27 cellular contexts compared by ENCODE assay signal in the genomic region with DNA sequence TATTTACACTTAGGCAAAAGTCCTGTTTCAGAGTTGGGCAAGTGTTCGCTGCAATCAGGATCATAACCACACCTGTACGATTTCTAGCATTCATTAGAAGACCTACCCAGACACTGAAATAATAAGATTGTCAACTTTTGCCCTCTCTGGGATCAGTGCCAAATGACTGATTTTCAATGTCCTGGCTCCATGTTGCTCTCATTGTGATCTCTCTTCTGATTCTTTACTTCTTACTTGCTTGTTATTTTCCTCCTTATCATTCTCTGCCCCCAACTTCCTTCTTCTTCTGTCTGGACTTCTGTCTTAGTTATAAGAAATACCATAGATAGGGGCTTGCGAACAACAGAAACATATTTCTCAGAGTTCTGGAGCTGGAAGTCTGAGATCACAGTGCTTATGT.
"Had no signal": no experiment of that assay in that cellular context is flagged by ENCODE, and none has a peak within 500 bp of the region (broad histone marks: within the 10 kb centered on the region; RNA-seq: fewer than 3 reads in every experiment).

No MANE protein-coding gene starts in this region.

- H3K4me1 Mint-ChIP-seq: activated CD4-positive, alpha-beta memory T cell treated with anti-CD3 and anti-CD28 coated beads, Interleukin-2, amount 10 ng/mL, durations not matched to agents 7 days and 5 days; activated CD4-positive, alpha-beta T cell treated with anti-CD3 and anti-CD28 coated beads, Interleukin-2, amount 10 ng/mL, durations not matched to agents 24 days and 14 days; activated CD8-positive, alpha-beta memory T cell treated with anti-CD3 and anti-CD28 coated beads, Interleukin-2, amount 10 ng/mL, durations not matched to agents 7 days and 5 days; activated naive CD4-positive, alpha-beta T cell treated with anti-CD3 and anti-CD28 coated beads, Interleukin-2, amount 50 U/mL, for 24 hours; immature natural killer cell; nephron progenitor cell had no signal

- H3K36me3 Mint-ChIP-seq: activated CD8-positive, alpha-beta memory T cell treated with anti-CD3 and anti-CD28 coated beads, Interleukin-2, amount 10 ng/mL, durations not matched to agents 7 days and 5 days; activated naive CD4-positive, alpha-beta T cell treated with anti-CD3 and anti-CD28 coated beads, Interleukin-2, amount 50 U/mL, for 24 hours; immature natural killer cell had no signal

- H3K36me3 ChIP-seq: cardiac muscle cell, left ventricle myocardium inferior, thyroid gland, upper lobe of right lung had no signal

- H3K27ac Mint-ChIP-seq: activated CD4-positive, alpha-beta memory T cell treated with anti-CD3 and anti-CD28 coated beads, Interleukin-2, amount 10 ng/mL, durations not matched to agents 7 days and 5 days; activated CD4-positive, alpha-beta T cell treated with anti-CD3 and anti-CD28 coated beads, Interleukin-2, amount 10 ng/mL, durations not matched to agents 24 days and 14 days; activated CD8-positive, alpha-beta memory T cell treated with anti-CD3 and anti-CD28 coated beads, Interleukin-2, amount 10 ng/mL, durations not matched to agents 7 days and 5 days; activated naive CD4-positive, alpha-beta T cell treated with anti-CD3 and anti-CD28 coated beads, Interleukin-2, amount 50 U/mL, for 24 hours; activated T-helper 1 cell treated with anti-CD3 and anti-CD28 coated beads, Interleukin-12 subunit alpha, Interleukin-12 subunit beta, Interleukin-2, Interleukin-4 antibody, amounts not matched to agents 30 ng/mL and 10 ng/mL and 1 ng/mL, durations not matched to agents 14 hours and 24 hours and 36 hours; immature natural killer cell; nephron progenitor cell; T-helper 1 cell treated with Interleukin-12 subunit alpha and Interleukin-12 subunit beta and Interleukin-4 antibody, amounts not matched to agents 30 μg/mL and 1 μg/mL, for 36 hours had no signal

- DNase-seq: activated CD4-positive, alpha-beta memory T cell treated with anti-CD3 and anti-CD28 coated beads, Interleukin-2, amount 10 ng/mL, durations not matched to agents 7 days and 5 days; activated CD4-positive, alpha-beta T cell treated with anti-CD3 and anti-CD28 coated beads, Interleukin-2, amount 10 ng/mL, durations not matched to agents 24 days and 14 days; activated CD8-positive, alpha-beta memory T cell treated with anti-CD3 and anti-CD28 coated beads, Interleukin-2, amount 10 ng/mL, durations not matched to agents 7 days and 5 days; activated gamma-delta T cell treated with Interleukin-2 at 50 U/mL for 16 hours; anterior cingulate cortex; body of pancreas; effector CD8-positive, alpha-beta T cell; glutamatergic neuron; immature natural killer cell; kidney glomerular epithelial cell; left ventricle myocardium inferior; nephron progenitor cell; retina; stimulated activated CD4-positive, alpha-beta T cell treated with anti-CD3 and anti-CD28 coated beads, Interleukin-12 subunit alpha, Interleukin-12 subunit beta, amount 100 ng/mL, for 4 hours; stimulated activated CD4-positive, alpha-beta T cell treated with anti-CD3 and anti-CD28 coated beads, Interleukin-4, amount 100 ng/mL, for 4 hours; stimulated activated naive CD8-positive, alpha-beta T cell treated with anti-CD3 and anti-CD28 coated beads, Interleukin-15, Interleukin-2, amounts not matched to agents 100 U/mL and 50 U/mL, for 24 hours; T1000; thyroid gland; upper lobe of right lung had no signal

- H3K27me3 Mint-ChIP-seq: activated CD4-positive, alpha-beta memory T cell treated with anti-CD3 and anti-CD28 coated beads, Interleukin-2, amount 10 ng/mL, durations not matched to agents 7 days and 5 days; activated CD4-positive, alpha-beta T cell treated with anti-CD3 and anti-CD28 coated beads, Interleukin-2, amount 10 ng/mL, durations not matched to agents 24 days and 14 days; activated CD8-positive, alpha-beta memory T cell treated with anti-CD3 and anti-CD28 coated beads, Interleukin-2, amount 10 ng/mL, durations not matched to agents 7 days and 5 days; activated naive CD4-positive, alpha-beta T cell treated with anti-CD3 and anti-CD28 coated beads, Interleukin-2, amount 50 U/mL, for 24 hours had no signal

- H3K9me3 ChIP-seq: body of pancreas, left ventricle myocardium inferior, thyroid gland, upper lobe of right lung had no signal

- H3K4me1 ChIP-seq: body of pancreas, left ventricle myocardium inferior, upper lobe of right lung had no signal

- H3K79me2 ChIP-seq: hepatocyte had no signal

- H3K27me3 ChIP-seq: body of pancreas, cardiac muscle cell, hepatocyte, thyroid gland, upper lobe of right lung had no signal

- H3K4me3 Mint-ChIP-seq: activated CD4-positive, alpha-beta memory T cell treated with anti-CD3 and anti-CD28 coated beads, Interleukin-2, amount 10 ng/mL, durations not matched to agents 7 days and 5 days; activated CD4-positive, alpha-beta T cell treated with anti-CD3 and anti-CD28 coated beads, Interleukin-2, amount 10 ng/mL, durations not matched to agents 24 days and 14 days; activated CD8-positive, alpha-beta memory T cell treated with anti-CD3 and anti-CD28 coated beads, Interleukin-2, amount 10 ng/mL, durations not matched to agents 7 days and 5 days; activated naive CD4-positive, alpha-beta T cell treated with anti-CD3 and anti-CD28 coated beads, Interleukin-2, amount 50 U/mL, for 24 hours; activated T-helper 1 cell treated with anti-CD3 and anti-CD28 coated beads, Interleukin-12 subunit alpha, Interleukin-12 subunit beta, Interleukin-2, Interleukin-4 antibody, amounts not matched to agents 30 ng/mL and 10 ng/mL and 1 ng/mL, durations not matched to agents 14 hours and 24 hours and 36 hours; immature natural killer cell; nephron progenitor cell; T-helper 1 cell treated with Interleukin-12 subunit alpha and Interleukin-12 subunit beta and Interleukin-4 antibody, amounts not matched to agents 30 μg/mL and 1 μg/mL, for 36 hours had no signal

- H3K9me3 Mint-ChIP-seq: activated CD4-positive, alpha-beta T cell treated with anti-CD3 and anti-CD28 coated beads, Interleukin-2, amount 10 ng/mL, durations not matched to agents 24 days and 14 days; activated naive CD4-positive, alpha-beta T cell treated with anti-CD3 and anti-CD28 coated beads, Interleukin-2, amount 50 U/mL, for 24 hours; activated T-helper 1 cell treated with anti-CD3 and anti-CD28 coated beads, Interleukin-12 subunit alpha, Interleukin-12 subunit beta, Interleukin-2, Interleukin-4 antibody, amounts not matched to agents 30 ng/mL and 10 ng/mL and 1 ng/mL, durations not matched to agents 14 hours and 24 hours and 36 hours; nephron progenitor cell; T-helper 1 cell treated with Interleukin-12 subunit alpha and Interleukin-12 subunit beta and Interleukin-4 antibody, amounts not matched to agents 30 μg/mL and 1 μg/mL, for 36 hours had no signal

- H3K4me3 ChIP-seq: body of pancreas, cardiac muscle cell, hepatocyte, left ventricle myocardium inferior, thyroid gland, upper lobe of right lung had no signal

- ATAC-seq: activated CD4-positive, CD25-positive, alpha-beta regulatory T cell treated with anti-CD3 and anti-CD28 coated beads, Interleukin-2, amount 50 U/mL, for 24 hours; activated CD8-positive, alpha-beta memory T cell treated with anti-CD3 and anti-CD28 coated beads, Interleukin-2, amount 10 ng/mL, durations not matched to agents 7 days and 5 days; body of pancreas; stimulated activated naive CD8-positive, alpha-beta T cell treated with anti-CD3 and anti-CD28 coated beads, Interleukin-15, Interleukin-2, amounts not matched to agents 100 U/mL and 50 U/mL, for 24 hours; upper lobe of right lung had no signal

- H2AFZ ChIP-seq: hepatocyte had no signal

- H3K27ac ChIP-seq: body of pancreas, cardiac muscle cell, hepatocyte, left ventricle myocardium inferior, upper lobe of right lung, VCaP had no signal

- FAIRE-seq: frontal cortex had no signal

- H3K4me2 ChIP-seq: hepatocyte had no signal
